In genomic region chr1:12528021-12528852, GRCh38 we compare ENCODE assay signal across 11 cellular contexts.
DNase-seq lines count a peak whose midpoint lies in the region; ATAC-seq and FAIRE-seq lines count a peak whose summit lies in the region.
"Had no signal": no experiment of that assay in that cellular context is flagged by ENCODE, and none has a peak within 500 bp of the region (broad histone marks: within the 10 kb centered on the region; RNA-seq: fewer than 3 reads in every experiment).

No MANE protein-coding gene starts in this region.

- FAIRE-seq in small intestine (lab: Jason Lieb, UNC), result no peak

- H3K27ac ChIP-seq in GM23248 (no peak overlapping the region), small intestine (ENCODE audit: low read depth in 1 of 2, low read length in 1 of 2) (peak overlapping the region; percentile 12 to 52)

- peak overlapping the region; percentile 36; the same call in 1 of the 2 replicates for H2AFZ ChIP-seq in GM23248

- no peak overlapping the region for H3K4me3 ChIP-seq in GM23248
- H3K4me3 ChIP-seq in small intestine (ENCODE audit: low read depth in 1 of 2, low read length in 2 of 2), result no peak overlapping the region

- H3K9me2 ChIP-seq in GM23248 (ENCODE audit: insufficient read depth), result no peaks in the 10 kb centered on the region

- H3K9ac ChIP-seq in GM23248, result no peak overlapping the region

- no peaks in the 10 kb centered on the region for H3F3A ChIP-seq in GM23248 (ENCODE audit: insufficient read depth)

- no peaks in the 10 kb centered on the region for H4K20me1 ChIP-seq in GM23248 (ENCODE audit: insufficient read depth)

- no peaks in the 10 kb centered on the region for H3K79me2 ChIP-seq in GM23248 (ENCODE audit: insufficient read depth)

- ATAC-seq in T-helper 17 cell, result no peak
- peak; percentile 51 to 74 for ATAC-seq in left cardiac atrium
- ATAC-seq in effector memory CD8-positive, alpha-beta T cell (replicated peaks), result no peak
- no peak for ATAC-seq in HG02852 (IDR thresholded peaks at IDR 0.05; ENCODE audit: unreplicated experiment)

- H3K27me3 ChIP-seq in GM23248 (replicated peaks; ENCODE audit: insufficient read depth) (no peaks in the 10 kb centered on the region), small intestine (ENCODE audit: control insufficient read depth in 2 of 2, insufficient read depth in 2 of 2, low read length in 2 of 2) (no peaks in the 10 kb centered on the region)

- peak overlapping the region; percentile 4 for H3K4me2 ChIP-seq in GM23248 (ENCODE audit: unreplicated experiment)

- H3K9me3 ChIP-seq in GM23248 (ENCODE audit: low read depth) (no peaks in the 10 kb centered on the region), T-helper 17 cell (ENCODE audit: control insufficient read depth, low read length, poor library complexity, severe bottlenecking) (no peaks in the 10 kb centered on the region), small intestine (ENCODE audit: control insufficient read depth, low read depth) (no peaks in the 10 kb centered on the region)

- H3K36me3 ChIP-seq in GM23248 (ENCODE audit: low read depth) (no peaks in the 10 kb centered on the region), small intestine (ENCODE audit: control insufficient read depth in 2 of 2, insufficient read depth in 2 of 2, low read length in 2 of 2) (no peaks in the 10 kb centered on the region)

- H3K4me1 ChIP-seq in GM23248 (ENCODE audit: insufficient read depth) (peaks cover 7% of the 10 kb centered on the region), small intestine (ENCODE audit: control insufficient read depth in 2 of 2, insufficient read depth in 1 of 2, low read depth in 1 of 2, low read length in 1 of 2) (peaks cover 8 to 14% of the 10 kb centered on the region in 2 donors)

- H3K4me3 Mint-ChIP-seq in T-helper 17 cell, result no peak overlapping the region
- no peak overlapping the region for H3K4me3 Mint-ChIP-seq in effector memory CD8-positive, alpha-beta T cell
- H3K4me3 Mint-ChIP-seq: type B pancreatic cell had no signal

- peaks cover 10% of the 10 kb centered on the region for H3K4me1 Mint-ChIP-seq in T-helper 17 cell
- peaks cover 0 to 5% of the 10 kb centered on the region in 2 donors for H3K4me1 Mint-ChIP-seq in effector memory CD8-positive, alpha-beta T cell (ENCODE audit: low read depth in 2 of 2)

- peak; percentile 72 for DNase-seq in GM23248
- DNase-seq in T-helper 17 cell, result no peak
- DNase-seq in left cardiac atrium, result peak; percentile 76
- peak; percentile 92 for DNase-seq in small intestine
- DNase-seq in cerebellar cortex (ENCODE audit: low spot score), result no peak
- no peak for DNase-seq in effector memory CD8-positive, alpha-beta T cell
- DNase-seq in NCI-H526 (lab: John Stamatoyannopoulos, UW), result no peak
- DNase-seq: activated effector memory CD4-positive, alpha-beta T cell treated with anti-CD3 and anti-CD28 coated beads, Interleukin-2, amount 50 U/mL, for 16 hours; SIG-M5 had no signal

- in situ Hi-C loops in GM23248 (cut with MboI), result no loop called here

- no peaks in the 10 kb centered on the region for H3K9me3 Mint-ChIP-seq in effector memory CD8-positive, alpha-beta T cell

- H3K27ac Mint-ChIP-seq in T-helper 17 cell, result peak overlapping the region; percentile 45
- H3K27ac Mint-ChIP-seq in effector memory CD8-positive, alpha-beta T cell, result no peak overlapping the region

- no peaks in the 10 kb centered on the region for H3K36me3 Mint-ChIP-seq in T-helper 17 cell (ENCODE audit: low read depth)
- H3K36me3 Mint-ChIP-seq in effector memory CD8-positive, alpha-beta T cell (ENCODE audit: insufficient read depth), result no peaks in the 10 kb centered on the region

- no peaks in the 10 kb centered on the region for H3K27me3 Mint-ChIP-seq in T-helper 17 cell
- H3K27me3 Mint-ChIP-seq in effector memory CD8-positive, alpha-beta T cell, result no peaks in the 10 kb centered on the region
- H3K27me3 Mint-ChIP-seq: type B pancreatic cell had no signal

- intact Hi-C loops in left cardiac atrium (cut with DNase I), result no loop called here

- 52 to 58% methylated on average over 24 of the region's 24 CpGs for WGBS in GM23248 (ENCODE audit: low coverage in 1 of 2, low lambda C conversion rate in 2 of 2, missing lambda C conversion rate in 2 of 2), 2 experiments
- 34 to 65% (median 43%) methylated on average over 24 of the region's 24 CpGs for WGBS in small intestine, 3 donors

Comparison
In these comparisons a context has a peak if more than half of its experiments do, and no peak if none do; other contexts are left out.
1. DNase-seq: peak in GM23248 (single experiment), left cardiac atrium (single experiment) and small intestine (single experiment); none in T-helper 17 cell (0 of 3), cerebellar cortex (single experiment), effector memory CD8-positive, alpha-beta T cell (0 of 3) and NCI-H526 (0 of 2).
2. ATAC-seq: peak in left cardiac atrium (2 of 2); none in T-helper 17 cell (single experiment), effector memory CD8-positive, alpha-beta T cell (single experiment) and HG02852 (single experiment).